ENCODE assay signal across 18 cellular contexts in genomic region chr16:6343157-6343556, GRCh38.
DNase-seq lines count a peak whose midpoint lies in the region; ATAC-seq, FAIRE-seq and TF ChIP-seq lines count a peak whose summit lies in the region.
"Had no signal": no experiment of that assay in that cellular context is flagged by ENCODE, and none has a peak within 500 bp of the region (broad histone marks: within the 10 kb centered on the region; RNA-seq: fewer than 3 reads in every experiment).

No MANE protein-coding gene starts in this region.

- FAIRE-seq in H1 (lab: Jason Lieb, UNC): no peak
- FAIRE-seq: D721Med, G401.6, GM12891, HepG2 had no signal

- H3K18ac ChIP-seq in H9 (ENCODE audit: insufficient read length, low read depth, low read length) (no peak overlapping the region), H1 (ENCODE audit: extremely low read depth, low read length) (no peak overlapping the region)

- 0 out of 5 replicates have a peak overlapping the region, but pooled peaks of 1 of the 2 experiments have one; percentile 6 for H3K4me3 Mint-ChIP-seq in H9
- no peak overlapping the region for H3K4me3 Mint-ChIP-seq in endothelial cell (ENCODE audit: unreplicated experiment)
- H3K4me3 Mint-ChIP-seq: CD4-positive, alpha-beta T cell; IgD-negative memory B cell had no signal

- H3K4ac ChIP-seq in H9 (ENCODE audit: low read depth, low read length): no peak overlapping the region
- H3K4ac ChIP-seq in H1 (replicated peaks; ENCODE audit: insufficient read length, low read depth, low read length): no peak overlapping the region

- no CpG with 5 or more reads among the region's 2 CpGs for whole genome bisulfite sequencing in H9 (ENCODE audit: extremely low coverage, insufficient read length, low lambda C conversion rate)
- 3% methylated on average over 2 of the region's 2 CpGs; no CpG with 5 or more reads in 1 of the 2 experiments for WGBS in H1 (ENCODE audit: extremely low coverage in 1 of 2, insufficient coverage in 1 of 2, insufficient read length in 1 of 2, insufficient replicate concordance in 2 of 2, low coverage in 1 of 2, low lambda C conversion rate in 2 of 2, missing lambda C conversion rate in 1 of 2), 2 experiments

- H3K14ac ChIP-seq in H9 (ENCODE audit: insufficient read depth, low read length): no peak overlapping the region
- H3K14ac ChIP-seq in H1 (ENCODE audit: insufficient read length): no peak overlapping the region

- H4K5ac ChIP-seq in H9 (ENCODE audit: insufficient read length, low read depth, low read length): no peak overlapping the region
- H4K5ac ChIP-seq in H1 (ENCODE audit: insufficient read length, low read depth, low read length): peak overlapping the region; percentile 64

- H3K27ac Mint-ChIP-seq in H9: peak overlapping the region; percentile 22 to 96 (median 89); a peak in 6 of 7 replicates
- H3K27ac Mint-ChIP-seq in endothelial cell (ENCODE audit: unreplicated experiment): no peak overlapping the region
- H3K27ac Mint-ChIP-seq: CD4-positive, alpha-beta T cell; IgD-negative memory B cell had no signal

- no peak overlapping the region for H4K91ac ChIP-seq in H9 (ENCODE audit: insufficient read length, low read depth, low read length)
- H4K91ac ChIP-seq in H1 (replicated peaks; ENCODE audit: insufficient read length, low read length): no peak overlapping the region

- H3K4me2 ChIP-seq in H9 (ENCODE audit: insufficient read depth, insufficient read length, low read length) (no peak overlapping the region), H1 (ENCODE audit: insufficient read depth in 1 of 2, low read depth in 2 of 2, low read length in 2 of 2) (peak overlapping the region; percentile 6 to 17; a peak in 1 of 4 replicates)

- no peak for TF ChIP-seq POLR2A in H1 (IDR thresholded peaks at IDR 0.05; ENCODE audit: control extremely low read depth in 1 of 2, low read depth in 2 of 2, low read length in 2 of 2)

- CTCF ChIA-PET in H1 (lab: Charles Lee; ENCODE audit: partially characterized antibody): no interaction called here

- no peak for DNase-seq in H9
- no peak for DNase-seq in H1 (ENCODE audit: low read depth in 1 of 2, low spot score in 2 of 2)
- DNase-seq in iPS-NIHi11 (ENCODE audit: low spot score): peak; percentile 18
- DNase-seq in endothelial cell (ENCODE audit: low spot score): no peak
- no peak for DNase-seq in amniotic stem cell (lab: John Stamatoyannopoulos, UW)
- DNase-seq: ACHN; Caco-2; CD4-positive, alpha-beta T cell; GOT3; KBM-7 had no signal

- POLR2A ChIA-PET in H1 (lab: Charles Lee; ENCODE audit: partially characterized antibody): no interaction called here

- H3K27me3 Mint-ChIP-seq in H9 (ENCODE audit: low read depth) (no peaks in the 10 kb centered on the region), endothelial cell (ENCODE audit: unreplicated experiment) (no peaks in the 10 kb centered on the region)
- H3K27me3 Mint-ChIP-seq: CD4-positive, alpha-beta T cell; IgD-negative memory B cell had no signal

- H3K36me3 Mint-ChIP-seq in H9 (ENCODE audit: insufficient read depth in 1 of 3, low read depth in 3 of 3) (peaks cover 20 to 30% (median 28%) of the 10 kb centered on the region in 3 experiments), endothelial cell (ENCODE audit: low read depth, unreplicated experiment) (no peaks in the 10 kb centered on the region)

- H2BK15ac ChIP-seq in H9 (ENCODE audit: low read depth, low read length): no peak overlapping the region
- no peak overlapping the region for H2BK15ac ChIP-seq in H1 (ENCODE audit: low read length)

- H2BK20ac ChIP-seq in H9 (ENCODE audit: low read depth, low read length, poor library complexity, severe bottlenecking) (no peak overlapping the region), H1 (ENCODE audit: low read length) (no peak overlapping the region)

- no peak overlapping the region for H3K9ac ChIP-seq in H9 (ENCODE audit: extremely low read depth, insufficient read length, low read length)
- H3K9ac ChIP-seq in H1 (replicated peaks in 1 of 4; ENCODE audit: extremely low read depth in 1 of 4, low read depth in 3 of 4, low read length in 3 of 4): no peak overlapping the region

- H3K23me2 ChIP-seq in H9 (ENCODE audit: insufficient read length, low read depth, low read length, poor library complexity, severe bottlenecking) (no peaks in the 10 kb centered on the region), H1 (ENCODE audit: low read depth, low read length) (no peaks in the 10 kb centered on the region)

- H3K27me3 ChIP-seq in H9 (ENCODE audit: insufficient read depth, low read length): no peaks in the 10 kb centered on the region
- no peaks in the 10 kb centered on the region for H3K27me3 ChIP-seq in H1 (replicated peaks in 1 of 4; ENCODE audit: control insufficient read depth in 3 of 4, extremely low read depth in 1 of 4, insufficient read depth in 3 of 4, low read length in 3 of 4)

- no peak overlapping the region for H2BK120ac ChIP-seq in H9 (ENCODE audit: low read depth, low read length, poor library complexity, severe bottlenecking)
- H2BK120ac ChIP-seq in H1 (replicated peaks; ENCODE audit: low read depth, low read length): no peak overlapping the region

- no peak overlapping the region for H2AFZ ChIP-seq in H9 (ENCODE audit: low read length)
- no peak overlapping the region for H2AFZ ChIP-seq in H1 (ENCODE audit: low read length)

- H3K4me1 Mint-ChIP-seq in H9: peaks cover 58 to 60% of the 10 kb centered on the region in 2 experiments
- peaks cover 5% of the 10 kb centered on the region for H3K4me1 Mint-ChIP-seq in endothelial cell (ENCODE audit: unreplicated experiment)
- H3K4me1 Mint-ChIP-seq: IgD-negative memory B cell had no signal

- H2BK12ac ChIP-seq in H9 (ENCODE audit: insufficient read length, low read depth, low read length) (no peak overlapping the region), H1 (ENCODE audit: low read depth, low read length) (no peak overlapping the region)

- H2AK5ac ChIP-seq in H9 (ENCODE audit: insufficient read length, low read length) (no peak overlapping the region), H1 (ENCODE audit: low read depth, low read length) (no peak overlapping the region)

- H4K20me1 ChIP-seq in H9 (ENCODE audit: control insufficient read depth, insufficient read depth, insufficient read length) (no peaks in the 10 kb centered on the region), H1 (replicated peaks in 1 of 2; ENCODE audit: control insufficient read depth in 1 of 2, insufficient read depth in 2 of 2, low read length in 2 of 2) (no peaks in the 10 kb centered on the region)

- H4K8ac ChIP-seq in H9 (replicated peaks; ENCODE audit: insufficient read length, low read depth, low read length) (no peak overlapping the region), H1 (ENCODE audit: extremely low read depth, insufficient read depth, low read length) (no peak overlapping the region)

- TF ChIP-seq CTCF in H9 (conservative IDR thresholded peaks at IDR 0.05) (no peak), H1 (IDR thresholded peaks at IDR 0.05; ENCODE audit: control extremely low read depth in 1 of 3, insufficient read depth in 1 of 3, low read depth in 1 of 3, low read length in 3 of 3) (no peak), endothelial cell (IDR thresholded peaks at IDR 0.05; ENCODE audit: unreplicated experiment) (no peak)

- H2BK5ac ChIP-seq in H9 (ENCODE audit: insufficient read length, low read length) (no peak overlapping the region), H1 (ENCODE audit: low read depth, low read length) (0 out of 2 replicates have a peak overlapping the region, but pooled peaks have one; percentile 96)

- H3K4me1 ChIP-seq in H9 (ENCODE audit: insufficient read depth, low read length) (peaks cover 7% of the 10 kb centered on the region), H1 (replicated peaks in 1 of 4; ENCODE audit: control insufficient read depth in 3 of 4, insufficient read depth in 4 of 4, low read length in 3 of 4) (peaks cover 2 to 31% (median 19%) of the 10 kb centered on the region in 4 experiments; a peak in 5 of 7 replicates)
- H3K4me1 ChIP-seq: Caco-2, HAP-1 had no signal

- no peak for TF ChIP-seq EP300 in H1 (IDR thresholded peaks at IDR 0.05; ENCODE audit: borderline replicate concordance in 1 of 2, low read depth in 2 of 2, low read length in 2 of 2)

- H3K79me1 ChIP-seq in H9 (ENCODE audit: insufficient read depth, low read depth, low read length, poor library complexity, severe bottlenecking) (no peaks in the 10 kb centered on the region), H1 (ENCODE audit: low read depth, low read length) (no peaks in the 10 kb centered on the region)

- no peak overlapping the region for H3K23ac ChIP-seq in H9 (ENCODE audit: insufficient read length, low read depth, low read length)
- no peak overlapping the region for H3K23ac ChIP-seq in H1 (ENCODE audit: insufficient read length)

- H3K36me3 ChIP-seq in H1 (ENCODE audit: control insufficient read depth in 2 of 4, insufficient read depth in 4 of 4, low read length in 3 of 4): peaks cover 0 to 9% (median 4%) of the 10 kb centered on the region in 4 experiments; a peak in 3 of 8 replicates
- H3K36me3 ChIP-seq: HAP-1 had no signal

- H3K79me2 ChIP-seq in H9 (ENCODE audit: insufficient read depth, low read length) (no peaks in the 10 kb centered on the region), H1 (ENCODE audit: control insufficient read depth in 1 of 2, insufficient read depth in 2 of 2, low read length in 2 of 2) (no peaks in the 10 kb centered on the region)

- H3T11ph ChIP-seq in H9 (ENCODE audit: low read length): no peak overlapping the region

- no peak for ATAC-seq in GM19351 (IDR thresholded peaks at IDR 0.05; ENCODE audit: unreplicated experiment)
- ATAC-seq: HepG2 had no signal

- no peak for TF ChIP-seq RAD21 in H1 (IDR thresholded peaks at IDR 0.05 in 1 of 2, conservative IDR thresholded peaks at IDR 0.05 in 1 of 2; ENCODE audit: low read depth in 2 of 2, low read length in 2 of 2)

- H3K27ac ChIP-seq in H9 (ENCODE audit: insufficient read length, low read depth, low read length) (peak overlapping the region; percentile 72), H1 (ENCODE audit: low read depth, low read length) (peak overlapping the region; percentile 2; the same call in 1 of the 2 replicates)
- H3K27ac ChIP-seq: C4-2B had no signal

- peaks cover 10% of the 10 kb centered on the region for H3K9me3 ChIP-seq in H9 (ENCODE audit: control insufficient read depth, low read depth, low read length)
- peaks cover 9 to 16% of the 10 kb centered on the region in 2 experiments; a peak in 3 of 4 replicates for H3K9me3 ChIP-seq in H1 (ENCODE audit: insufficient read depth in 2 of 2, low read depth in 1 of 2, low read length in 1 of 2)
- H3K9me3 ChIP-seq: Caco-2, HAP-1 had no signal

- H3K9me3 Mint-ChIP-seq in H9: peaks cover 28 to 34% of the 10 kb centered on the region in 2 experiments
- no peaks in the 10 kb centered on the region for H3K9me3 Mint-ChIP-seq in endothelial cell (ENCODE audit: unreplicated experiment)

- peak overlapping the region in 1 of 4 experiments; percentile 29; a peak in 1 of 8 replicates for H3K4me3 ChIP-seq in H1 (ENCODE audit: extremely low read depth in 1 of 4, insufficient read depth in 2 of 4, low read depth in 3 of 4, low read length in 4 of 4)
- H3K4me3 ChIP-seq: HAP-1 had no signal

- H3K56ac ChIP-seq in H9 (ENCODE audit: insufficient read length, low read depth, low read length) (no peak overlapping the region), H1 (replicated peaks; ENCODE audit: insufficient read length, low read depth, low read length) (no peak overlapping the region)

TF ChIP-seq in H1, 55 proteins besides CTCF, POLR2A, EP300 and RAD21 (continues in another document):
- TF ChIP-seq GTF2F1 (IDR thresholded peaks at IDR 0.05; ENCODE audit: borderline replicate concordance, low read depth, low read length): no peak
- no peak for TF ChIP-seq PHF8 (conservative IDR thresholded peaks at IDR 0.05; ENCODE audit: low read depth, low read length)
